Comparison of ENCODE assay signal across 17 cellular contexts in the genomic region with DNA sequence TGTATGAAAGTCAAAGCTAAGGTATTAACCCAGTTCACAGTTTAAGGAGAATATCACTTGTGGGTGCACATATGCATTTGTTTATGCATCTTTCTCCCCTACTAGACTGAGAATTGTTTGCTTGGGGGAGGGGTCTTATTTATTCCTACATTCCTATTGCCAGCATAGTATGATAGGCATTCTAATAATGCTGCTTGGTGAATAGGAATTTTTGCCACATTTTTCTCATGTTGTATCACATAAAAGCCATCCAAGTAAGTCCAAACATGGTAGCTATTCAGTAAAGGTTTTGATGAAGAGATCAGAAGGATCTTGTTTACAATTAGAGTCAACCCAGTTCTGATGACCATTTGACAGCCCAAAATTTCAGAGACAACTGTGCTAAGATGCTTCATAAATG.
"Had no signal": no experiment of that assay in that cellular context is flagged by ENCODE, and none has a peak within 500 bp of the region (broad histone marks: within the 10 kb centered on the region; RNA-seq: fewer than 3 reads in every experiment).

No MANE protein-coding gene starts in this region.

- ATAC-seq: activated naive CD4-positive, alpha-beta T cell treated with anti-CD3 and anti-CD28 coated beads, Interleukin-2, amount 50 U/mL, for 72 hours; activated T-cell treated with anti-CD3 and anti-CD28 coated beads, Interleukin-2, amount 50 U/mL, for 4 hours had no signal

- DNase-seq: activated CD4-positive, alpha-beta memory T cell treated with anti-CD3 and anti-CD28 coated beads for 36 hours; activated CD4-positive, alpha-beta T cell treated with anti-CD3 and anti-CD28 coated beads, Interleukin-2, amount 10 ng/mL, durations not matched to agents 7 days and 5 days; activated CD4-positive, CD25-positive, alpha-beta regulatory T cell; activated CD8-positive, alpha-beta memory T cell treated with anti-CD3 and anti-CD28 coated beads for 24 hours; activated effector memory CD4-positive, alpha-beta T cell treated with anti-CD3 and anti-CD28 coated beads, Interleukin-2, amount 50 U/mL, for 16 hours; activated naive CD4-positive, alpha-beta T cell treated with Interleukin-2 at 50 U/mL for 16 hours; activated T-cell treated with anti-CD3 and anti-CD28 coated beads, Interleukin-2, amount 50 U/mL, for 4 hours; KG1; NCI-H1092; NCI-H1417; NCI-H1694; NCI-H2029 treated with DMSO at 0.1 percent for 48 hours; PC-9; SK-N-SH; T-helper 1 cell had no signal

- H2AFZ ChIP-seq: PC-9 had no signal

- H3K4me3 ChIP-seq: PC-9 had no signal

- H3K4me2 ChIP-seq: PC-9, SK-N-SH had no signal

- H3K27ac ChIP-seq: PC-9, VCaP had no signal

- H3K9me3 ChIP-seq: SK-N-SH had no signal

- H3K9ac ChIP-seq: SK-N-SH had no signal
